In genomic region chr13:99671746-99672145, GRCh38 we compare ENCODE assay signal across 1 cellular context.
TF ChIP-seq lines count a peak whose summit lies in the region.

No MANE protein-coding gene starts in this region.

TF ChIP-seq in H1, 55 proteins besides CTCF, POLR2A, EP300 and RAD21 (continued from another document):
- TF ChIP-seq TAF7 (optimal IDR thresholded peaks at IDR 0.05; ENCODE audit: borderline replicate concordance, low read depth, low read length) (no peak), KDM4A (IDR thresholded peaks at IDR 0.05; ENCODE audit: low read depth, low read length, severe bottlenecking) (no peak), ZNF274 (IDR thresholded peaks at IDR 0.05; ENCODE audit: borderline replicate concordance, extremely low read depth, low read length) (no peak), GABPA (IDR thresholded peaks at IDR 0.05; ENCODE audit: borderline replicate concordance, insufficient read depth, low read length) (no peak), ASH2L (IDR thresholded peaks at IDR 0.05; ENCODE audit: low read length) (no peak), SP4 (IDR thresholded peaks at IDR 0.05; ENCODE audit: low read length) (no peak), POU5F1 (IDR thresholded peaks at IDR 0.05; ENCODE audit: low read depth, low read length) (no peak), CHD7 (IDR thresholded peaks at IDR 0.05; ENCODE audit: insufficient replicate concordance, low read length) (no peak), EGR1 (IDR thresholded peaks at IDR 0.05; ENCODE audit: borderline replicate concordance, low read depth, low read length) (no peak), TAF1 (IDR thresholded peaks at IDR 0.05; ENCODE audit: low read depth, low read length) (no peak), KDM1A (IDR thresholded peaks at IDR 0.05; ENCODE audit: borderline replicate concordance, low read length) (no peak), MAFK (IDR thresholded peaks at IDR 0.05; ENCODE audit: low read depth, low read length) (no peak)
